In genomic region chr7:73701357-73701995, GRCh38 we compare ENCODE assay signal across 8 cellular contexts. TPM values are rescaled to one million over a fixed set of nuclear protein-coding genes. Genes with fewer than 3 reads are reported as not detected.
DNase-seq lines count a peak whose midpoint lies in the region; ATAC-seq, FAIRE-seq and TF ChIP-seq lines count a peak whose summit lies in the region.

No MANE protein-coding gene starts in this region.

- POLR2A ChIA-PET in GM12878 (lab: Charles Lee): no interaction called here

- H3K79me2 ChIP-seq in GM12878 (ENCODE audit: control insufficient read depth, insufficient read depth, low read length): no peaks in the 10 kb centered on the region

- no peak for TF ChIP-seq EP300 in GM12878 (IDR thresholded peaks at IDR 0.05; ENCODE audit: borderline replicate concordance in 1 of 2, control insufficient read depth in 1 of 2, low read depth in 2 of 2, low read length in 2 of 2)

- H3K27me3 ChIP-seq in GM12878 (replicated peaks in 1 of 2; ENCODE audit: control insufficient read depth in 2 of 2, insufficient read depth in 2 of 2, low read length in 1 of 2): no peaks in the 10 kb centered on the region

- H3K27ac ChIP-seq in GM12878 (ENCODE audit: control insufficient read depth, insufficient read depth): no peak overlapping the region

- FAIRE-seq in GM12878 (lab: Jason Lieb, UNC): no peak

- CTCF ChIA-PET in GM12878 (lab: Yijun Ruan, JAX): interaction anchor here (0.7 to 2.0 kb wide), 4 partner anchors 9 to 33 kb away, joined by 3 to 7 read pairs (median 5); no protein-coding TSS in a partner anchor

- intact Hi-C loops in GM12878 (cut with micrococcal nuclease; ENCODE audit: unreplicated experiment): no loop called here
- intact Hi-C loops in left colon (cut with DNase I, micrococcal nuclease): no loop called here

- ATAC-seq in GM12878: peak; percentile 70
- ATAC-seq in left colon: peak; percentile 74
- no peak for ATAC-seq in HG03354 (IDR thresholded peaks at IDR 0.05; ENCODE audit: poor library complexity, severe bottlenecking, unreplicated experiment)
- no peak for ATAC-seq in HG02973 (IDR thresholded peaks at IDR 0.05; ENCODE audit: unreplicated experiment)

- H2AFZ ChIP-seq in GM12878 (ENCODE audit: control insufficient read depth, low read depth, low read length): no peak overlapping the region

- H4K20me1 ChIP-seq in GM12878 (ENCODE audit: control insufficient read depth, insufficient read depth): no peaks in the 10 kb centered on the region

- peak; percentile 31 to 70 (median 61); a peak in 5 of 6 replicates for TF ChIP-seq CTCF in GM12878 (IDR thresholded peaks at IDR 0.05 in 2 of 3, conservative IDR thresholded peaks at IDR 0.05 in 1 of 3; ENCODE audit: control insufficient read depth in 2 of 3, extremely low read depth in 1 of 3, insufficient read depth in 1 of 3, low read depth in 3 of 3, low read length in 3 of 3)

- no peak overlapping the region for H3K4me3 ChIP-seq in GM12878

- SMC1A ChIA-PET in GM12878 (lab: Charles Lee; ENCODE audit: uncharacterized antibody, unreplicated experiment): interaction anchor here (1.2 kb wide), 1 partner anchor 33 kb away, joined by 3 read pairs; no protein-coding TSS in a partner anchor

- no peak overlapping the region for H3K9ac ChIP-seq in GM12878 (ENCODE audit: control insufficient read depth, insufficient read depth, low read length)

- DNase-seq in activated T-cell treated with anti-CD3 and anti-CD28 coated beads, Interleukin-2, amount 50 U/mL, for 1 hour: peak; percentile 42
- DNase-seq in activated T-cell treated with anti-CD3 and anti-CD28 coated beads for 4 hours: no peak
- peak; percentile 21 for DNase-seq in NCI-H1694 (lab: John Stamatoyannopoulos, UW)
- no peak for DNase-seq in GM12878 (ENCODE audit: low read depth, low spot score)
- peak; percentile 79 for DNase-seq in left colon
- no peak for DNase-seq in NCI-H226

- H3K4me1 ChIP-seq in GM12878 (ENCODE audit: control insufficient read depth, insufficient read depth, low read length): no peaks in the 10 kb centered on the region

- no peak overlapping the region for H3K4me2 ChIP-seq in GM12878 (ENCODE audit: control insufficient read depth, insufficient read depth)

- no TSS peak for BruUV-seq in GM12878 (replicated peaks; lab: Mats Ljungman, UMichigan)

- H3K9me3 ChIP-seq in GM12878 (replicated peaks; ENCODE audit: control insufficient read depth, insufficient read depth, low read length): no peaks in the 10 kb centered on the region

- TF ChIP-seq RAD21 in GM12878 (IDR thresholded peaks at IDR 0.05; ENCODE audit: insufficient read depth, low read depth, low read length): peak; percentile 10; the same call in 1 of the 2 replicates

- WGBS in GM12878 (ENCODE audit: insufficient coverage, insufficient replicate concordance, low lambda C conversion rate, missing lambda C conversion rate): 90% methylated on average over 12 of the region's 13 CpGs

- RAD21 ChIA-PET in GM12878 (lab: Charles Lee; ENCODE audit: unreplicated experiment): interaction anchor here (0.8 kb wide), 1 partner anchor 95 kb away, joined by 3 read pairs; no protein-coding TSS in a partner anchor

- H3K36me3 ChIP-seq in GM12878 (ENCODE audit: control insufficient read depth in 2 of 2, insufficient read depth in 2 of 2, low read length in 1 of 2): peaks cover 2 to 22% of the 10 kb centered on the region in 2 experiments

- in situ Hi-C loops in GM12878 (cut with MboI): no loop called here

- no peak for TF ChIP-seq POLR2A in GM12878 (IDR thresholded peaks at IDR 0.05; ENCODE audit: low read depth, low read length)

RNA-seq across cellular contexts. Expression of gene STX1A, which starts 18.0 kb away (rescaled TPM):
- 13.9 and 20.9 TPM in 2 replicates for total RNA-seq in GM12878 (2013; cell fraction: nucleolus; rRNA removed)
- 1.9 and 2.6 TPM in 2 replicates for total RNA-seq in GM12878 (2014; rRNA removed)
- 1.6 and 2.6 TPM in 2 replicates for total RNA-seq in GM12878 (2014; rRNA removed; fragmentation: Illumina TruSeq; extraction: Trizol)
- total RNA-seq in GM12878 (2021): 3.1 and 3.9 TPM in 2 replicates
- polyA plus RNA-seq in GM12878 (2011; ENCODE audit: low read depth): 1.9 TPM
- polyA plus RNA-seq in GM12878 (2011; rRNA removed): 1.4 and 2.4 TPM in 2 replicates
- 3.3 and 3.8 TPM in 2 replicates for polyA plus RNA-seq in GM12878 (2011; cell fraction: cytosol; rRNA removed)
- polyA plus RNA-seq in GM12878 (2011; cell fraction: nucleus; rRNA removed): 30.5 and 34.2 TPM in 2 replicates
- 3.8 and 4.4 TPM in 2 replicates for polyA plus RNA-seq in GM12878 (2012)
- polyA plus RNA-seq in GM12878 (2014; fragmentation: Illumina TruSeq; extraction: Trizol): 1.9 and 3.1 TPM in 2 replicates
- under 1 TPM; 0.15 to 0.21 TPM for polyA plus RNA-seq in GM12878 (2014; fragmentation: Nextera tagmentation; extraction: Ambion mirVana)
- polyA plus RNA-seq in GM12878 (2014; rRNA removed): 5.2 and 5.3 TPM in 2 replicates
- polyA plus RNA-seq in GM12878 (2016; fragmentation: Nextera tagmentation; extraction: Ambion mirVana): 1 to 10 TPM; 1.7 to 1.8 TPM
- polyA minus RNA-seq in GM12878 (2011; rRNA and poly(A)+ RNA removed): 1.9 and 2.7 TPM in 2 replicates
- polyA minus RNA-seq in GM12878 (2011; cell fraction: cytosol; rRNA and poly(A)+ RNA removed): 0.62 and 1.7 TPM in 2 replicates
- 5.4 and 6.5 TPM in 2 replicates for polyA minus RNA-seq in GM12878 (2011; cell fraction: nucleus; rRNA and poly(A)+ RNA removed)
- 1 to 10 TPM; 4.7 to 6.9 TPM for total RNA-seq in left colon

RNA-seq across cellular contexts. Expression of gene BUD23, which starts 18.1 kb away (rescaled TPM):
- 28.4 and 29.4 TPM in 2 replicates for total RNA-seq in GM12878 (2013; cell fraction: nucleolus; rRNA removed)
- 75.3 and 82.9 TPM in 2 replicates for total RNA-seq in GM12878 (2014; rRNA removed)
- 69.8 and 71.1 TPM in 2 replicates for total RNA-seq in GM12878 (2014; rRNA removed; fragmentation: Illumina TruSeq; extraction: Trizol)
- total RNA-seq in GM12878 (2021): 73.7 and 84.9 TPM in 2 replicates
- 44.4 TPM for polyA plus RNA-seq in GM12878 (2011; ENCODE audit: low read depth)
- 98.5 and 114 TPM in 2 replicates for polyA plus RNA-seq in GM12878 (2011; rRNA removed)
- 138 and 180 TPM in 2 replicates for polyA plus RNA-seq in GM12878 (2011; cell fraction: cytosol; rRNA removed)
- polyA plus RNA-seq in GM12878 (2011; cell fraction: nucleus; rRNA removed): 67.4 and 98.6 TPM in 2 replicates
- polyA plus RNA-seq in GM12878 (2012): 55.5 and 68.2 TPM in 2 replicates
- polyA plus RNA-seq in GM12878 (2014; fragmentation: Illumina TruSeq; extraction: Trizol): 96.0 and 109 TPM in 2 replicates
- polyA plus RNA-seq in GM12878 (2014; fragmentation: Nextera tagmentation; extraction: Ambion mirVana): 10 to 100 TPM; 36.4 to 89.9 TPM
- 117 and 123 TPM in 2 replicates for polyA plus RNA-seq in GM12878 (2014; rRNA removed)
- polyA plus RNA-seq in GM12878 (2016; fragmentation: Nextera tagmentation; extraction: Ambion mirVana): 100 to 1,000 TPM; 137 to 138 TPM
- 46.3 and 61.5 TPM in 2 replicates for polyA minus RNA-seq in GM12878 (2011; rRNA and poly(A)+ RNA removed)
- 14.4 and 26.0 TPM in 2 replicates for polyA minus RNA-seq in GM12878 (2011; cell fraction: cytosol; rRNA and poly(A)+ RNA removed)
- polyA minus RNA-seq in GM12878 (2011; cell fraction: nucleus; rRNA and poly(A)+ RNA removed): 9.3 and 17.6 TPM in 2 replicates
- 10 to 100 TPM; 39.0 to 48.2 TPM for total RNA-seq in left colon

RNA-seq across cellular contexts. Expression of gene DNAJC30, which starts 18.2 kb away (rescaled TPM):
- total RNA-seq in GM12878 (2013; cell fraction: nucleolus; rRNA removed): 7.9 and 8.3 TPM in 2 replicates
- total RNA-seq in GM12878 (2014; rRNA removed) (9.2 and 11.2 TPM in 2 replicates), GM12878 (2014; rRNA removed; fragmentation: Illumina TruSeq; extraction: Trizol) (4.1 TPM in 2 replicates), GM12878 (2021) (13.4 and 13.5 TPM in 2 replicates), left colon (10 to 100 TPM in 1 of 2 donors, 1 to 10 TPM in 1; 8.5 to 10.0 TPM)
- polyA plus RNA-seq in GM12878 (2011; ENCODE audit: low read depth): 2.6 TPM
- polyA plus RNA-seq in GM12878 (2011; rRNA removed) (4.1 and 4.5 TPM in 2 replicates), GM12878 (2014; fragmentation: Illumina TruSeq; extraction: Trizol) (3.2 and 5.5 TPM in 2 replicates), GM12878 (2014; fragmentation: Nextera tagmentation; extraction: Ambion mirVana) (1 to 10 TPM; 2.1 to 3.5 TPM), GM12878 (2014; rRNA removed) (19.0 and 19.2 TPM in 2 replicates), GM12878 (2016; fragmentation: Nextera tagmentation; extraction: Ambion mirVana) (10 to 100 TPM; 10.3 to 12.4 TPM)
- 7.1 and 9.8 TPM in 2 replicates for polyA plus RNA-seq in GM12878 (2011; cell fraction: cytosol; rRNA removed)
- polyA plus RNA-seq in GM12878 (2011; cell fraction: nucleus; rRNA removed): 6.0 and 7.7 TPM in 2 replicates
- 8.0 and 8.6 TPM in 2 replicates for polyA plus RNA-seq in GM12878 (2012)
- polyA minus RNA-seq in GM12878 (2011; rRNA and poly(A)+ RNA removed): 4.4 and 7.6 TPM in 2 replicates
- polyA minus RNA-seq in GM12878 (2011; cell fraction: cytosol; rRNA and poly(A)+ RNA removed): 2.4 and 2.8 TPM in 2 replicates
- polyA minus RNA-seq in GM12878 (2011; cell fraction: nucleus; rRNA and poly(A)+ RNA removed): 6.2 and 11.5 TPM in 2 replicates

RNA-seq across cellular contexts. Expression of gene VPS37D, which starts 33.8 kb away (rescaled TPM):
- 0.33 TPM in 1 of 2 replicates, not detected in the other for total RNA-seq in GM12878 (2013; cell fraction: nucleolus; rRNA removed)
- total RNA-seq in GM12878 (2014; rRNA removed) (0.11 and 0.27 TPM in 2 replicates), GM12878 (2014; rRNA removed; fragmentation: Illumina TruSeq; extraction: Trizol) (not detected in 2 replicates), GM12878 (2021) (0.21 and 0.27 TPM in 2 replicates), left colon (under 1 TPM; 0.70 to 0.78 TPM)
- polyA plus RNA-seq in GM12878 (2011; ENCODE audit: low read depth): not detected
- polyA plus RNA-seq in GM12878 (2011; rRNA removed) (0.14 and 0.45 TPM in 2 replicates), GM12878 (2014; fragmentation: Illumina TruSeq; extraction: Trizol) (not detected in 2 replicates), GM12878 (2014; fragmentation: Nextera tagmentation; extraction: Ambion mirVana) (not detected), GM12878 (2014; rRNA removed) (0.10 TPM in 1 of 2 replicates, not detected in the other), GM12878 (2016; fragmentation: Nextera tagmentation; extraction: Ambion mirVana) (not detected)
- 0.55 and 0.87 TPM in 2 replicates for polyA plus RNA-seq in GM12878 (2011; cell fraction: cytosol; rRNA removed)
- 0.35 and 0.67 TPM in 2 replicates for polyA plus RNA-seq in GM12878 (2011; cell fraction: nucleus; rRNA removed)
- 0.54 and 0.90 TPM in 2 replicates for polyA plus RNA-seq in GM12878 (2012)
- 0.21 TPM in 1 of 2 replicates, not detected in the other for polyA minus RNA-seq in GM12878 (2011; rRNA and poly(A)+ RNA removed)
- polyA minus RNA-seq in GM12878 (2011; cell fraction: cytosol; rRNA and poly(A)+ RNA removed): not detected in 2 replicates
- not detected in 2 replicates for polyA minus RNA-seq in GM12878 (2011; cell fraction: nucleus; rRNA and poly(A)+ RNA removed)

RNA-seq across cellular contexts. Expression of gene ABHD11, which starts 37.1 kb away (rescaled TPM):
- 5.0 and 6.2 TPM in 2 replicates for total RNA-seq in GM12878 (2013; cell fraction: nucleolus; rRNA removed)
- total RNA-seq in GM12878 (2014; rRNA removed): 16.9 and 22.1 TPM in 2 replicates
- 6.3 and 8.6 TPM in 2 replicates for total RNA-seq in GM12878 (2014; rRNA removed; fragmentation: Illumina TruSeq; extraction: Trizol)
- total RNA-seq in GM12878 (2021): 11.6 and 14.6 TPM in 2 replicates
- polyA plus RNA-seq in GM12878 (2011; ENCODE audit: low read depth): 2.3 TPM
- polyA plus RNA-seq in GM12878 (2011; rRNA removed): 2.8 and 6.0 TPM in 2 replicates
- polyA plus RNA-seq in GM12878 (2011; cell fraction: cytosol; rRNA removed): 8.6 and 10.1 TPM in 2 replicates
- polyA plus RNA-seq in GM12878 (2011; cell fraction: nucleus; rRNA removed): 5.8 and 7.1 TPM in 2 replicates
- polyA plus RNA-seq in GM12878 (2012): 4.9 and 6.6 TPM in 2 replicates
- 5.6 and 8.3 TPM in 2 replicates for polyA plus RNA-seq in GM12878 (2014; fragmentation: Illumina TruSeq; extraction: Trizol)
- 1 to 10 TPM; 2.8 to 5.6 TPM for polyA plus RNA-seq in GM12878 (2014; fragmentation: Nextera tagmentation; extraction: Ambion mirVana)
- 17.7 and 23.4 TPM in 2 replicates for polyA plus RNA-seq in GM12878 (2014; rRNA removed)
- polyA plus RNA-seq in GM12878 (2016; fragmentation: Nextera tagmentation; extraction: Ambion mirVana): 10 to 100 TPM; 22.7 to 24.8 TPM
- polyA minus RNA-seq in GM12878 (2011; rRNA and poly(A)+ RNA removed): 3.6 and 6.4 TPM in 2 replicates
- polyA minus RNA-seq in GM12878 (2011; cell fraction: cytosol; rRNA and poly(A)+ RNA removed): 3.6 and 3.9 TPM in 2 replicates
- polyA minus RNA-seq in GM12878 (2011; cell fraction: nucleus; rRNA and poly(A)+ RNA removed): 10.5 and 16.5 TPM in 2 replicates
- total RNA-seq in left colon: 100 to 1,000 TPM in 1 of 2 donors, 10 to 100 TPM in 1; 89.5 to 131 TPM

Comparison
In these comparisons a context has a peak if more than half of its experiments do, and no peak if none do; other contexts are left out.
1. DNase-seq: peak in activated T-cell treated with anti-CD3 and anti-CD28 coated beads, Interleukin-2, amount 50 U/mL, for 1 hour (single experiment), NCI-H1694 (single experiment) and left colon (2 of 2); none in activated T-cell treated with anti-CD3 and anti-CD28 coated beads for 4 hours (single experiment), GM12878 (single experiment) and NCI-H226 (single experiment).
2. ATAC-seq: peak in GM12878 (single experiment) and left colon (single experiment); none in HG03354 (single experiment) and HG02973 (single experiment).